1 cellular context compared by ENCODE assay signal in the genomic region with DNA sequence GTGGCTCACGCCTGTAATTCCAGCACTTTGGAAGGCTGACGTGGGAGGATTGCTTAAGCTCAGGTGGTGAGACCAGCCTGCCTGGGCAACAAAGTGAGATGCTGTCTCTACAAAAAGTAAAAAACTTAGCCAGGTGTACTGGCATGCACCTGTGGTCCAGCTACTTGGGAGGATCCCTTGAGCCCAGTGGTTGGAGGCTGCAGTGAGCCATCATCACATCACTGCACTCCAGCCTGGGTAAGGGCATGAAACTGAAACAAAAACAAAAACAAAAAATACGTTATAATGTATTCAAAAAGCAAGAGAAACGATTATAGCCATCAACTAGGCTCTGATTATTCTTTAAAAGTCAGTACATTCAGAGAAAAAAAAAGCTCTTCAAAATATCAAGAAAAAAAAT.
TF ChIP-seq lines count a peak whose summit lies in the region.

No MANE protein-coding gene starts in this region.

TF ChIP-seq in GM12878, 131 proteins besides CTCF, POLR2A, EP300 and RAD21 (continued from another document):
- TF ChIP-seq ZBTB40 (IDR thresholded peaks at IDR 0.05; ENCODE audit: borderline replicate concordance), result no peak
- TF ChIP-seq POU2F2 (IDR thresholded peaks at IDR 0.05; ENCODE audit: borderline replicate concordance, low read depth, low read length), result peak; percentile 15; the same call in 1 of the 3 replicates
